ENCODE assay signal across 8 cellular contexts in genomic region chrX:63209645-63210044, GRCh38.
DNase-seq lines count a peak whose midpoint lies in the region; ATAC-seq, FAIRE-seq and TF ChIP-seq lines count a peak whose summit lies in the region.
"Not testable (repeated sequence)": the region's sequence is repeated elsewhere in the genome, so short reads cannot be mapped to it uniquely, and the experiment has no call there.

No MANE protein-coding gene starts in this region.

- H2AFZ ChIP-seq in HCT116 (ENCODE audit: low read depth, low read length, poor library complexity, severe bottlenecking); IMR-90 (replicated peaks; ENCODE audit: low read length, poor library complexity): not testable (repeated sequence)

- H3K27ac ChIP-seq in HCT116 (ENCODE audit: low read depth, low read length); IMR-90 (ENCODE audit: insufficient read depth, low read length): not testable (repeated sequence)

- H3K18ac ChIP-seq in IMR-90 (ENCODE audit: low read depth, low read length): not testable (repeated sequence)

- not testable (repeated sequence) for H2BK15ac ChIP-seq in IMR-90 (ENCODE audit: low read depth, low read length)

- CTCF ChIA-PET in HCT116 (lab: Charles Lee); IMR-90 (lab: Yijun Ruan, JAX): not testable (repeated sequence)

- H3K4me3 ChIP-seq in HCT116 (replicated peaks in 1 of 2; ENCODE audit: low read depth in 1 of 2, low read length in 2 of 2); IMR-90 (ENCODE audit: insufficient read depth, low read depth, low read length); bronchial epithelial cell (ENCODE audit: low read depth, low read length): not testable (repeated sequence)

- H4K5ac ChIP-seq in IMR-90 (ENCODE audit: low read depth, low read length): not testable (repeated sequence)

- intact Hi-C loops in HCT116 (cut with micrococcal nuclease); IMR-90 (cut with micrococcal nuclease): not testable (repeated sequence)

- H2AK5ac ChIP-seq in IMR-90 (ENCODE audit: low read depth, low read length): not testable (repeated sequence)

- not testable (repeated sequence) for H2BK120ac ChIP-seq in IMR-90 (ENCODE audit: low read depth, low read length)

- peak; percentile 50 for ATAC-seq in GM18907 (IDR thresholded peaks at IDR 0.05; ENCODE audit: unreplicated experiment)
- ATAC-seq in GM21360 (IDR thresholded peaks at IDR 0.05; ENCODE audit: unreplicated experiment): peak; percentile 79
- peak; percentile 78 for ATAC-seq in HCT116
- peak; percentile 49 for ATAC-seq in HG03060 (IDR thresholded peaks at IDR 0.05; ENCODE audit: low read depth, unreplicated experiment)
- peak; percentile 48; the same call in 1 of the 2 replicates for ATAC-seq in IMR-90 (ENCODE audit: low read depth)
- peak; percentile 49 for ATAC-seq in omental fat pad (ENCODE audit: low FRiP score)

- not testable (repeated sequence) for H2BK20ac ChIP-seq in IMR-90 (ENCODE audit: low read depth, low read length)

- H4K8ac ChIP-seq in IMR-90 (ENCODE audit: low read depth in 2 of 2, low read length in 2 of 2): not testable (repeated sequence)

- FAIRE-seq in GM12891 (lab: Jason Lieb, UNC): peak; percentile 58
- FAIRE-seq in bronchial epithelial cell (lab: Jason Lieb, UNC): peak; percentile 99

- not testable (repeated sequence) for H3K4me2 ChIP-seq in HCT116 (ENCODE audit: low read length); IMR-90 (ENCODE audit: low read depth, low read length)

- not testable (repeated sequence) for H2AK9ac ChIP-seq in IMR-90 (replicated peaks; ENCODE audit: low read depth, low read length, poor library complexity)

- BruUV-seq in HCT116 (replicated peaks; lab: Mats Ljungman, UMichigan); IMR-90 (replicated peaks; lab: Mats Ljungman, UMichigan): not testable (repeated sequence)

- RAD21 ChIA-PET in HCT116 (lab: Charles Lee; ENCODE audit: low non-redundant PET in 1 of 2, low total read pairs in 2 of 2, uncharacterized antibody in 2 of 2, unreplicated experiment in 2 of 2): not testable (repeated sequence)

- H3K23ac ChIP-seq in IMR-90 (ENCODE audit: low read depth, low read length): not testable (repeated sequence)

- not testable (repeated sequence) for H3K4me1 ChIP-seq in HCT116 (ENCODE audit: control insufficient read depth in 1 of 2, insufficient read depth in 2 of 2, low read length in 2 of 2); IMR-90 (ENCODE audit: control insufficient read depth, insufficient read depth, low read length)

- not testable (repeated sequence) for TF ChIP-seq RAD21 in HCT116 (IDR thresholded peaks at IDR 0.05; ENCODE audit: low read depth); IMR-90 (IDR thresholded peaks at IDR 0.05; ENCODE audit: low read length)

- not testable (repeated sequence) for DNase-seq in GM12891 (ENCODE audit: insufficient read length, low spot score); HCT116 (ENCODE audit: low read depth, low spot score); IMR-90; bronchial epithelial cell (ENCODE audit: low read depth); omental fat pad (ENCODE audit: low spot score)

- H3K9me1 ChIP-seq in IMR-90 (ENCODE audit: insufficient read depth, low read length): not testable (repeated sequence)

- in situ Hi-C loops in IMR-90 (cut with MboI; ENCODE audit: low sequenced_read_pairs): not testable (repeated sequence)

- H4K91ac ChIP-seq in IMR-90 (ENCODE audit: insufficient read depth, low read depth, low read length): not testable (repeated sequence)

- not testable (repeated sequence) for H2BK5ac ChIP-seq in IMR-90 (ENCODE audit: low read depth, low read length, poor library complexity, severe bottlenecking)

- POLR2A ChIA-PET in HCT116 (lab: Charles Lee); IMR-90 (lab: Charles Lee; ENCODE audit: unreplicated experiment): not testable (repeated sequence)

- WGBS in IMR-90 (ENCODE audit: extremely low coverage in 2 of 2, insufficient read length in 1 of 2), 2 experiments: no CpG with 5 or more reads among the region's 1 CpG

- TF ChIP-seq POLR2A in GM12891 (IDR thresholded peaks at IDR 0.05; ENCODE audit: low read depth, low read length); HCT116 (IDR thresholded peaks at IDR 0.05; ENCODE audit: borderline replicate concordance, extremely low read depth, insufficient read depth, insufficient read length); IMR-90 (IDR thresholded peaks at IDR 0.05; ENCODE audit: low read depth, low read length): not testable (repeated sequence)

- not testable (repeated sequence) for H3K14ac ChIP-seq in IMR-90 (replicated peaks; ENCODE audit: low read depth, low read length)

- not testable (repeated sequence) for H3K9ac ChIP-seq in HCT116 (ENCODE audit: low read length); IMR-90 (ENCODE audit: low read depth, low read length)

- not testable (repeated sequence) for TF ChIP-seq CTCF in HCT116 (IDR thresholded peaks at IDR 0.05 in 2 of 3, conservative IDR thresholded peaks at IDR 0.05 in 1 of 3; ENCODE audit: borderline replicate concordance in 1 of 3, insufficient read depth in 1 of 3, low read depth in 2 of 3, low read length in 2 of 3); IMR-90 (conservative IDR thresholded peaks at IDR 0.05; ENCODE audit: low read depth, low read length); bronchial epithelial cell (IDR thresholded peaks at IDR 0.05; ENCODE audit: insufficient read depth, low read length, severe bottlenecking); omental fat pad (IDR thresholded peaks at IDR 0.05)

- dilution Hi-C loops in IMR-90 (cut with HindIII; ENCODE audit: low sequenced_read_pairs, unreplicated experiment): not testable (repeated sequence)

- H3K9me2 ChIP-seq in HCT116 (ENCODE audit: insufficient read depth): not testable (repeated sequence)

- not testable (repeated sequence) for H3K27me3 ChIP-seq in HCT116 (ENCODE audit: insufficient read depth, low read length); IMR-90 (ENCODE audit: control insufficient read depth, insufficient read depth, low read length); bronchial epithelial cell (ENCODE audit: control insufficient read depth, insufficient read depth, low read length)

- not testable (repeated sequence) for H4K20me1 ChIP-seq in HCT116 (ENCODE audit: insufficient read depth); IMR-90 (ENCODE audit: insufficient read depth, low read length)

- H3K79me1 ChIP-seq in IMR-90 (ENCODE audit: low read depth in 1 of 2, low read length in 2 of 2): not testable (repeated sequence)

- not testable (repeated sequence) for H3K4ac ChIP-seq in IMR-90 (ENCODE audit: low read depth, low read length)

- H3K9me3 ChIP-seq in HCT116 (ENCODE audit: control insufficient read depth in 1 of 2, insufficient read depth in 1 of 2, low read depth in 1 of 2, low read length in 2 of 2); IMR-90 (ENCODE audit: control insufficient read depth, insufficient read depth, low read length): not testable (repeated sequence)

- H3K36me3 ChIP-seq in HCT116 (ENCODE audit: control insufficient read depth in 1 of 2, insufficient read depth in 2 of 2, low read length in 2 of 2); IMR-90 (ENCODE audit: control insufficient read depth, insufficient read depth, low read length); bronchial epithelial cell (ENCODE audit: control insufficient read depth, insufficient read depth, low read length): not testable (repeated sequence)

- H3K56ac ChIP-seq in IMR-90 (ENCODE audit: extremely low read depth, insufficient read depth, low read length): not testable (repeated sequence)

- H3K79me2 ChIP-seq in HCT116 (ENCODE audit: insufficient read depth, low read length): not testable (repeated sequence)
